Comparison of ENCODE assay signal across 1 cellular context in genomic region chr6:137197684-137198645, GRCh38.
TF ChIP-seq lines count a peak whose summit lies in the region.

No MANE protein-coding gene starts in this region.

TF ChIP-seq in HepG2, 621 proteins besides CTCF, POLR2A, EP300 and RAD21:
- no peak for TF ChIP-seq PAXIP1 (CRISPR knock-in tag; conservative IDR thresholded peaks at IDR 0.05)
- no peak for TF ChIP-seq XBP1 (CRISPR knock-in tag; IDR thresholded peaks at IDR 0.05)
- TF ChIP-seq MATR3 (CRISPR knock-in tag; IDR thresholded peaks at IDR 0.05): no peak
- no peak for TF ChIP-seq ARID2 (CRISPR knock-in tag; IDR thresholded peaks at IDR 0.05; ENCODE audit: borderline replicate concordance)
TF ChIP-seq in HepG2: peak in this region for 0.
